Comparison of ENCODE assay signal across 9 cellular contexts in the genomic region with DNA sequence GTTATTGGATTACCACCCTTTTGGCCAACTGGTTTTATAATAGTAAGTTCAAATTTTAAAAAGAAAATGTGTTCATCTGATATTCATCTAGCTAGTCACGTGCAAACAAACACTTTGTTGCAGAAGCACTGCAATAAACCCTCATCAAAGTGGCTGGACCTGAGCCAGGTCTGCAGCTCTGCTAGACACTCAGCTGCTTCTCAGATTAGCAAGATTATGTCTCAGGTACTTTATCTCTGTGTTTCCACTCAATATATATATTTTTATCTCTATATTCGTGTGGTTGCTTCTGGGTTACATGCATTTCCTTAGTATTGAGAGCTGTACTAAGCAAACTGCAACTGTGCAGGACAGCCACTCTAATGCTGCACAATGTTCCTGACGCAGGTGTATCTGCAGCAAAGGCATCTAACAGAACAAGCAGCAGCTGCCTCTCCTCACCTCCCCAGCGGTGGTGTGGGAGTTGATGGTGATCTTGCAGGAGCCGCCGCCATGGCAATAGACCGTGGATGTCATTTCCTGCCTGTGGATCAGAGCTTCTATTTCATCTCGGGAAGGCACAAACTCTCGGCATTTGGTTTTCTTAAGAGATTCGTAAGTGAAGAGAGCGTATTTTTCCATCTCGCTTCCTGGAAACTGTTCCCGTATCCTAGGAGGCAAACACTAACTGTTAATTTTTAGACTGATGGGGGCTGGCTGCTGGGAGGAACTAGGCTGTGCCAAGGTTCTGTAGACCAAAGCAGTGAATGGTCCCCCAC. TPM values are rescaled to one million over a fixed set of nuclear protein-coding genes. Genes with fewer than 3 reads are reported as not detected.
DNase-seq lines count a peak whose midpoint lies in the region; ATAC-seq and TF ChIP-seq lines count a peak whose summit lies in the region.
"Had no signal": no experiment of that assay in that cellular context is flagged by ENCODE, and none has a peak within 500 bp of the region (broad histone marks: within the 10 kb centered on the region; RNA-seq: fewer than 3 reads in every experiment).

No MANE protein-coding gene starts in this region.

- H3K36me3 Mint-ChIP-seq in activated CD4-positive, alpha-beta T cell treated with anti-CD3 and anti-CD28 coated beads for 36 hours (ENCODE audit: low read depth) = no peaks in the 10 kb centered on the region
- H3K36me3 Mint-ChIP-seq in T-helper 1 cell treated with Interleukin-12 subunit alpha and Interleukin-12 subunit beta and Interleukin-4 antibody, amounts not matched to agents 30 μg/mL and 1 μg/mL, for 36 hours (ENCODE audit: low read depth) = no peaks in the 10 kb centered on the region

- no peaks in the 10 kb centered on the region for H3K27me3 ChIP-seq in dorsolateral prefrontal cortex
- H3K27me3 ChIP-seq: left lung had no signal

- peak overlapping the region in 16 of 59 donors; percentile 1 to 31 (median 22) for H3K4me3 ChIP-seq in dorsolateral prefrontal cortex
- H3K4me3 ChIP-seq: left lung had no signal

- no peak for TF ChIP-seq CTCF in dorsolateral prefrontal cortex (IDR thresholded peaks at IDR 0.05 in 54 of 56, conservative IDR thresholded peaks at IDR 0.05 in 2 of 56; ENCODE audit: low read depth in 1 of 56, partially characterized antibody in 56 of 56)

- CTCF ChIA-PET in activated CD4-positive, alpha-beta T cell treated with anti-CD3 and anti-CD28 coated beads for 36 hours (lab: Charles Lee) = interaction anchor here (0.6 to 1.1 kb wide), 3 partner anchors 17 to 512 kb away, joined by 3 to 4 read pairs (median 3); no protein-coding TSS in a partner anchor

- H3K9me3 Mint-ChIP-seq in activated CD4-positive, alpha-beta T cell treated with anti-CD3 and anti-CD28 coated beads for 36 hours (ENCODE audit: low read depth) = no peaks in the 10 kb centered on the region
- no peaks in the 10 kb centered on the region for H3K9me3 Mint-ChIP-seq in T-helper 1 cell treated with Interleukin-12 subunit alpha and Interleukin-12 subunit beta and Interleukin-4 antibody, amounts not matched to agents 30 μg/mL and 1 μg/mL, for 36 hours

- intact Hi-C loops in activated CD4-positive, alpha-beta T cell treated with anti-CD3 and anti-CD28 coated beads for 36 hours (cut with DNase I, micrococcal nuclease) = no loop called here
- intact Hi-C loops in dorsolateral prefrontal cortex (cut with DNase I) = no loop called here

- peak; percentile 71 for ATAC-seq in activated CD4-positive, alpha-beta T cell treated with anti-CD3 and anti-CD28 coated beads for 36 hours
- ATAC-seq in stimulated activated naive CD8-positive, alpha-beta T cell treated with anti-CD3 and anti-CD28 coated beads, Interleukin-15, Interleukin-2, amounts not matched to agents 100 U/mL and 50 U/mL, for 24 hours = no peak
- no peak for ATAC-seq in esophagus mucosa
- ATAC-seq: left lung had no signal

- H3K4me1 Mint-ChIP-seq in activated CD4-positive, alpha-beta T cell treated with anti-CD3 and anti-CD28 coated beads for 36 hours = peaks cover 15% of the 10 kb centered on the region
- peaks cover 5% of the 10 kb centered on the region for H3K4me1 Mint-ChIP-seq in T-helper 1 cell treated with Interleukin-12 subunit alpha and Interleukin-12 subunit beta and Interleukin-4 antibody, amounts not matched to agents 30 μg/mL and 1 μg/mL, for 36 hours (ENCODE audit: low read depth)

- DNase-seq in activated CD4-positive, alpha-beta T cell treated with anti-CD3 and anti-CD28 coated beads for 36 hours = peak; percentile 59
- DNase-seq in activated CD4-positive, alpha-beta T cell treated with anti-CD3 and anti-CD28 coated beads for 1 hour = no peak
- DNase-seq in dorsolateral prefrontal cortex (peak in 2 of 10 donors; percentile 54 to 68), retina (no peak), CD1c-positive myeloid dendritic cell (ENCODE audit: extremely low spot score) (no peak)
- peak; percentile 16 for DNase-seq in stimulated activated naive CD8-positive, alpha-beta T cell treated with anti-CD3 and anti-CD28 coated beads, Interleukin-15, Interleukin-2, amounts not matched to agents 100 U/mL and 50 U/mL, for 24 hours
- DNase-seq: left lung had no signal

- POLR2A ChIA-PET in activated CD4-positive, alpha-beta T cell treated with anti-CD3 and anti-CD28 coated beads for 36 hours (lab: Charles Lee) = interaction anchor here (0.9 kb wide), 1 partner anchor 56 kb away, joined by 7 read pairs; no protein-coding TSS in a partner anchor

- peak overlapping the region; percentile 25 for H3K4me3 Mint-ChIP-seq in activated CD4-positive, alpha-beta T cell treated with anti-CD3 and anti-CD28 coated beads for 36 hours
- peak overlapping the region; percentile 36 for H3K4me3 Mint-ChIP-seq in T-helper 1 cell treated with Interleukin-12 subunit alpha and Interleukin-12 subunit beta and Interleukin-4 antibody, amounts not matched to agents 30 μg/mL and 1 μg/mL, for 36 hours

- H3K27ac Mint-ChIP-seq in activated CD4-positive, alpha-beta T cell treated with anti-CD3 and anti-CD28 coated beads for 36 hours = peak overlapping the region; percentile 16
- no peak overlapping the region for H3K27ac Mint-ChIP-seq in T-helper 1 cell treated with Interleukin-12 subunit alpha and Interleukin-12 subunit beta and Interleukin-4 antibody, amounts not matched to agents 30 μg/mL and 1 μg/mL, for 36 hours

- peak overlapping the region in 52 of 59 donors; percentile 2 to 84 (median 63) for H3K27ac ChIP-seq in dorsolateral prefrontal cortex
- H3K27ac ChIP-seq: left lung had no signal

- H3K27me3 Mint-ChIP-seq in activated CD4-positive, alpha-beta T cell treated with anti-CD3 and anti-CD28 coated beads for 36 hours = no peaks in the 10 kb centered on the region
- H3K27me3 Mint-ChIP-seq in T-helper 1 cell treated with Interleukin-12 subunit alpha and Interleukin-12 subunit beta and Interleukin-4 antibody, amounts not matched to agents 30 μg/mL and 1 μg/mL, for 36 hours (ENCODE audit: low read depth) = no peaks in the 10 kb centered on the region

RNA-seq across cellular contexts. Expression of gene RETREG1, which starts 56.6 kb away (rescaled TPM):
- 10 to 100 TPM; 17.7 to 23.3 TPM for total RNA-seq in activated CD4-positive, alpha-beta T cell treated with anti-CD3 and anti-CD28 coated beads for 36 hours
- total RNA-seq in dorsolateral prefrontal cortex (100 to 1,000 TPM in 14 of 120 experiments, 10 to 100 TPM in 106; 26.4 to 149 (median 81.6) TPM), esophagus mucosa (1.5 TPM)

Comparison
In these comparisons a context has a peak if more than half of its experiments do, and no peak if none do; other contexts are left out.
1. DNase-seq: peak in activated CD4-positive, alpha-beta T cell treated with anti-CD3 and anti-CD28 coated beads for 36 hours (single experiment) and stimulated activated naive CD8-positive, alpha-beta T cell treated with anti-CD3 and anti-CD28 coated beads, Interleukin-15, Interleukin-2, amounts not matched to agents 100 U/mL and 50 U/mL, for 24 hours (single experiment); none in activated CD4-positive, alpha-beta T cell treated with anti-CD3 and anti-CD28 coated beads for 1 hour (single experiment), retina (single experiment) and CD1c-positive myeloid dendritic cell (single experiment).